8 cellular contexts compared by ENCODE assay signal in genomic region chr12:120495723-120496352, GRCh38.
A peak's percentile ranks its signal among the peaks of the same experiment; 100 is the strongest.
DNase-seq lines count a peak whose midpoint lies in the region; ATAC-seq lines count a peak whose summit lies in the region.

Gene DYNLL1, plus strand, starts transcription at chr12:120496113. Its CDS starts 309 bp downstream, at chr12:120496422.

- ATAC-seq in GM19023 (IDR thresholded peaks at IDR 0.05; ENCODE audit: unreplicated experiment) (peak; percentile 91), HG03280 (IDR thresholded peaks at IDR 0.05; ENCODE audit: unreplicated experiment) (peak; percentile 96)

- DNase-seq in AG08396 (ENCODE audit: low spot score) (peak; percentile 98), NCI-H345 treated with DMSO at 0.1 percent for 48 hours (lab: John Stamatoyannopoulos, UW; ENCODE audit: unreplicated experiment) (peak; percentile 87), iris pigment epithelial cell (ENCODE audit: low read depth) (peak; percentile 93)
- DNase-seq in activated CD4-positive, CD25-positive, alpha-beta regulatory T cell (lab: John Stamatoyannopoulos, UW): peak; percentile 94 to 99 (median 96)
- DNase-seq in central memory CD4-positive, alpha-beta T cell: peak; percentile 96
- peak; percentile 98 for DNase-seq in stimulated activated CD4-positive, alpha-beta T cell treated with anti-CD3 and anti-CD28 coated beads, Interleukin-12 subunit alpha, Interleukin-12 subunit beta, amount 100 ng/mL, for 4 hours

Comparison
In these comparisons a context has a peak if more than half of its experiments do, and no peak if none do; other contexts are left out.
1. Peak in every context shown above with its lines: DNase-seq and ATAC-seq.